In the genomic region with DNA sequence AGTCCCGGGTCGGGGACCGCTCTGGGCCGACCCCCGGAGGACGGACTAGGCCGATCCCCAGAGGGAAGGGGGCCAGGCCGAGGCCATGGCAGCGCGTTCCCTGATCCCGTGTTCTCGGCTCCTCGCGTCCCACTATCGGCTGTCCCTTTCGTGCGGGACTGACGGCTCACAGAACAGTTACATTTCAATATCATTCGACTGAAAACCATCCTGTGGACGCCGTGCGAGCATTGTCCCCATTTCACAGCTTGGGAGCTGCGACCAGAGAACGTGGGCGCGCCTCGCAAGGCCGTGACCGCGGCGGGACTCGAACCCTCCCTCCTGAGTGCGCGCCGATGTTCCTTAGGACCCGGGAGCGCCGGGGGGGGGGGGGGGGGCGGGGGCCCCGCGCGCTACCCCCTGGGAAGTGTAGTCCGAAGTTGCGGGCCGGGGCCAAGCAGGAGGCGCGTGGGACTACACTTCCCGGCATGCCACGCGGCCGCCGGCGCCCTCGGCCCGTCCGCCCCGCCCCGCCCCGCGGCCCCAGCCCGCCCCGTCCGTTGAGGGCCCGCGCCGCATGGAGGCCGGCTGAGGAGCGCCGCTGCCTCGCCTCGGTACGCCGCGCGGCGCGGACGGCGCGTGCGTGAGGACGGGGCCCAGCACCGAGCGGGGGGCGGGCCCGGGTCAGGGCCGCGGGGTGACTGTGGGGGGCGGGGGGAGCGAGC, we compare ENCODE assay signal across 8 cellular contexts. TPM values are rescaled to one million over a fixed set of nuclear protein-coding genes. Genes with fewer than 3 reads are reported as not detected.
DNase-seq lines count a peak whose midpoint lies in the region; ATAC-seq and TF ChIP-seq lines count a peak whose summit lies in the region.

TRABD (plus strand) TSS at position 530 of the 704 bp plus-strand sequence. CDS start 7,148 bp downstream, outside the sequence.

- H3K9me3 Mint-ChIP-seq in natural killer cell, result no peaks in the 10 kb centered on the region
- no peaks in the 10 kb centered on the region for H3K9me3 Mint-ChIP-seq in stimulated activated memory B cell treated with anti-CD40 and anti-IgM and Interleukin-4, amounts not matched to agents 10 μg/mL and 1 μg/mL and 100 μg/mL, for 72 hours

- peaks cover 21 to 39% of the 10 kb centered on the region in 2 donors for H3K4me1 Mint-ChIP-seq in natural killer cell
- peaks cover 58% of the 10 kb centered on the region for H3K4me1 Mint-ChIP-seq in stimulated activated memory B cell treated with anti-CD40 and anti-IgM and Interleukin-4, amounts not matched to agents 10 μg/mL and 1 μg/mL and 100 μg/mL, for 72 hours

- peak within 1 kb of the TSS; percentile 62 for H3K9ac ChIP-seq in HUES64 (ENCODE audit: low read depth, low read length)

- TF ChIP-seq POLR2A in Raji (IDR thresholded peaks at IDR 0.05; ENCODE audit: insufficient read depth, low read depth, low read length), result peak; percentile 54

- intact Hi-C loops in natural killer cell (cut with micrococcal nuclease), result no loop called here

- peaks cover 17% of the 10 kb centered on the region for H3K27me3 ChIP-seq in HUES64 (ENCODE audit: insufficient read depth, low read length)

- no peaks in the 10 kb centered on the region for H3K36me3 ChIP-seq in HUES64 (ENCODE audit: insufficient read depth, low read length)

- peak within 1 kb of the TSS; percentile 91 for H3K4me3 Mint-ChIP-seq in natural killer cell
- peak within 1 kb of the TSS; percentile 89 for H3K4me3 Mint-ChIP-seq in stimulated activated memory B cell treated with anti-CD40 and anti-IgM and Interleukin-4, amounts not matched to agents 10 μg/mL and 1 μg/mL and 100 μg/mL, for 72 hours

- H3K27me3 Mint-ChIP-seq in natural killer cell (ENCODE audit: low read depth in 2 of 2), result peaks cover 0 to 2% of the 10 kb centered on the region in 2 donors
- H3K27me3 Mint-ChIP-seq in stimulated activated memory B cell treated with anti-CD40 and anti-IgM and Interleukin-4, amounts not matched to agents 10 μg/mL and 1 μg/mL and 100 μg/mL, for 72 hours, result peaks cover 32% of the 10 kb centered on the region

- 3% methylated on average over 76 of the region's 90 CpGs for WGBS in HUES64

- ATAC-seq in natural killer cell, result peak; percentile 75 to 93 (median 82)
- ATAC-seq in stimulated activated memory B cell treated with anti-CD40 and anti-IgM and Interleukin-4, amounts not matched to agents 10 μg/mL and 1 μg/mL and 100 μg/mL, for 72 hours, result peak; percentile 77

- DNase-seq in SIG-M5 treated with dmso at 0.1 percent for 504 hours (lab: John Stamatoyannopoulos, UW; ENCODE audit: unreplicated experiment) (peak; percentile 88), SIG-M5 (lab: John Stamatoyannopoulos, UW) (no peak), fibroblast of peridontal ligament (ENCODE audit: extremely low read depth) (peak; percentile 76), natural killer cell (peak; percentile 86)
- peak; percentile 85 for DNase-seq in activated T-helper 9 cell treated with anti-CD3 and anti-CD28 coated beads, Interleukin-2, amount 50 U/mL, for 16 hours (ENCODE audit: low read depth)

- H3K9me3 ChIP-seq in HUES64 (ENCODE audit: insufficient read depth, low read depth, low read length), result no peaks in the 10 kb centered on the region

- H3K4me1 ChIP-seq in HUES64 (ENCODE audit: insufficient read depth, low read length), result peaks cover 7% of the 10 kb centered on the region

- TF ChIP-seq CTCF in natural killer cell (IDR thresholded peaks at IDR 0.05), result no peak

- H3K36me3 Mint-ChIP-seq in natural killer cell, result no peaks in the 10 kb centered on the region
- peaks cover 5% of the 10 kb centered on the region for H3K36me3 Mint-ChIP-seq in stimulated activated memory B cell treated with anti-CD40 and anti-IgM and Interleukin-4, amounts not matched to agents 10 μg/mL and 1 μg/mL and 100 μg/mL, for 72 hours

- peak within 1 kb of the TSS; percentile 79 for H3K4me3 ChIP-seq in HUES64 (ENCODE audit: low read length)

- H3K27ac ChIP-seq in HUES64 (ENCODE audit: low read depth, low read length), result no peak within 1 kb of the TSS

- H3K27ac Mint-ChIP-seq in natural killer cell, result peak within 1 kb of the TSS; percentile 90 to 91
- H3K27ac Mint-ChIP-seq in stimulated activated memory B cell treated with anti-CD40 and anti-IgM and Interleukin-4, amounts not matched to agents 10 μg/mL and 1 μg/mL and 100 μg/mL, for 72 hours, result peak within 1 kb of the TSS; percentile 89

RNA-seq across cellular contexts. Expression of gene TRABD, which starts in this region (rescaled TPM):
- polyA plus RNA-seq in HUES64 (2013, experiment 1 of 2), result 32.5 TPM
- 33.3 TPM for polyA plus RNA-seq in HUES64 (2013, experiment 2 of 2)
- 100 to 1,000 TPM; 129 to 138 (median 132) TPM for total RNA-seq in natural killer cell
